Comparison of ENCODE assay signal across 1 cellular context in genomic region chr3:122559906-122560305, GRCh38.
TF ChIP-seq lines count a peak whose summit lies in the region.

No MANE protein-coding gene starts in this region.

TF ChIP-seq in WTC11, 78 proteins besides CTCF, POLR2A, EP300 and RAD21 (continued from another document):
- no peak for TF ChIP-seq ZNF532 (CRISPR knock-in tag; IDR thresholded peaks at IDR 0.05; ENCODE audit: borderline replicate concordance)
